ENCODE assay signal across 8 cellular contexts in genomic region chr22:38569972-38570840, GRCh38. TPM values are rescaled to one million over a fixed set of nuclear protein-coding genes. Genes with fewer than 3 reads are reported as not detected.
DNase-seq lines count a peak whose midpoint lies in the region; ATAC-seq and TF ChIP-seq lines count a peak whose summit lies in the region.

A gene with protein sequence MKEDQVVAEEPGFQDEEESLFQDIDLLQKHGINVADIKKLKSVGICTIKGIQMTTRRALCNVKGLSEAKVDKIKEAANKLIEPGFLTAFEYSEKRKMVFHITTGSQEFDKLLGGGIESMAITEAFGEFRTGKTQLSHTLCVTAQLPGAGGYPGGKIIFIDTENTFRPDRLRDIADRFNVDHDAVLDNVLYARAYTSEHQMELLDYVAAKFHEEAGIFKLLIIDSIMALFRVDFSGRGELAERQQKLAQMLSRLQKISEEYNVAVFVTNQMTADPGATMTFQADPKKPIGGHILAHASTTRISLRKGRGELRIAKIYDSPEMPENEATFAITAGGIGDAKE (minus strand): TSS chr22:38570183. CDS start chr22:38568256, 1,927 bp downstream.

- TF ChIP-seq CTCF in NB4 (IDR thresholded peaks at IDR 0.05; ENCODE audit: low read depth, low read length) (no peak), ovary (IDR thresholded peaks at IDR 0.05) (peak in 1 of 3 donors; percentile 19), thoracic aorta (IDR thresholded peaks at IDR 0.05) (no peak)

- H3K27me3 ChIP-seq in ovary = no peaks in the 10 kb centered on the region
- no peaks in the 10 kb centered on the region for H3K27me3 ChIP-seq in thoracic aorta (replicated peaks; ENCODE audit: insufficient read depth)

- POLR2A ChIA-PET in activated naive CD8-positive, alpha-beta T cell treated with anti-CD3 and anti-CD28 coated beads, Interleukin-2, amount 10 ng/mL, durations not matched to agents 7 days and 5 days (lab: Charles Lee) = interaction anchor here (0.7 to 2.2 kb wide), 13 partner anchors 22 to 884 kb away, joined by 3 to 8 read pairs (median 4); partner anchors contain the start of genes CBY1, NOL12 and TOMM22

- DNase-seq in CD1c-positive myeloid dendritic cell (ENCODE audit: extremely low spot score) = peak; percentile 82
- DNase-seq in NB4 (ENCODE audit: low read depth) = peak; percentile 96
- peak; percentile 81 for DNase-seq in SW480 (ENCODE audit: low spot score)
- peak; percentile 98 for DNase-seq in activated naive CD8-positive, alpha-beta T cell treated with anti-CD3 and anti-CD28 coated beads, Interleukin-2, amount 10 ng/mL, durations not matched to agents 7 days and 5 days
- peak; percentile 93 for DNase-seq in Right ventricle myocardium superior
- DNase-seq in ovary = peak; percentile 96 to 98 (median 98)
- DNase-seq in thoracic aorta (ENCODE audit: low spot score) = peak; percentile 82

- H3K4me1 Mint-ChIP-seq in activated naive CD8-positive, alpha-beta T cell treated with anti-CD3 and anti-CD28 coated beads, Interleukin-2, amount 10 ng/mL, durations not matched to agents 7 days and 5 days = peaks cover 16% of the 10 kb centered on the region

- H3K27ac Mint-ChIP-seq in activated naive CD8-positive, alpha-beta T cell treated with anti-CD3 and anti-CD28 coated beads, Interleukin-2, amount 10 ng/mL, durations not matched to agents 7 days and 5 days = peak within 1 kb of the TSS; percentile 97

- ATAC-seq in GM21515 (IDR thresholded peaks at IDR 0.05; ENCODE audit: unreplicated experiment) = peak; percentile 56
- peak; percentile 86 for ATAC-seq in activated naive CD8-positive, alpha-beta T cell treated with anti-CD3 and anti-CD28 coated beads, Interleukin-2, amount 10 ng/mL, durations not matched to agents 7 days and 5 days (ENCODE audit: low read depth)
- ATAC-seq in Right ventricle myocardium superior (ENCODE audit: poor library complexity) = peak; percentile 99
- ATAC-seq in thoracic aorta (ENCODE audit: insufficient number of reproducible peaks, low FRiP score, low read depth) = peak; percentile 74

- H3K36me3 ChIP-seq in ovary (no peaks in the 10 kb centered on the region), thoracic aorta (no peaks in the 10 kb centered on the region)

- H3K9me3 Mint-ChIP-seq in activated naive CD8-positive, alpha-beta T cell treated with anti-CD3 and anti-CD28 coated beads, Interleukin-2, amount 10 ng/mL, durations not matched to agents 7 days and 5 days = no peaks in the 10 kb centered on the region

- H3K27me3 Mint-ChIP-seq in activated naive CD8-positive, alpha-beta T cell treated with anti-CD3 and anti-CD28 coated beads, Interleukin-2, amount 10 ng/mL, durations not matched to agents 7 days and 5 days = no peaks in the 10 kb centered on the region

- intact Hi-C loops in Right ventricle myocardium superior (cut with DNase I) = loop anchor here (5.0 to 10.0 kb wide), 2 partner anchors 55 to 513 kb away; partner anchors contain the start of gene PICK1
- intact Hi-C loops in ovary (cut with DNase I) = loop anchor here in 2 of 4 donors (5.0 to 10.0 kb wide), 4 partner anchors 65 to 518 kb away; partner anchors contain the start of genes DDX17 (in 1 of the 2) and PICK1 (in 1 of the 2)

- peaks cover 7% of the 10 kb centered on the region for H3K36me3 Mint-ChIP-seq in activated naive CD8-positive, alpha-beta T cell treated with anti-CD3 and anti-CD28 coated beads, Interleukin-2, amount 10 ng/mL, durations not matched to agents 7 days and 5 days

- peak within 1 kb of the TSS; percentile 92 for H3K4me3 Mint-ChIP-seq in activated naive CD8-positive, alpha-beta T cell treated with anti-CD3 and anti-CD28 coated beads, Interleukin-2, amount 10 ng/mL, durations not matched to agents 7 days and 5 days

- H3K27ac ChIP-seq in ovary (peak within 1 kb of the TSS; percentile 65 to 85), thoracic aorta (peak within 1 kb of the TSS; percentile 87 to 88)

- H3K9me3 ChIP-seq in ovary = no peaks in the 10 kb centered on the region
- H3K9me3 ChIP-seq in thoracic aorta = no peaks in the 10 kb centered on the region

- TF ChIP-seq POLR2A in NB4 (IDR thresholded peaks at IDR 0.05; ENCODE audit: extremely low read depth, insufficient read length) = peak; percentile 30
- peak; percentile 47 for TF ChIP-seq POLR2A in ovary (IDR thresholded peaks at IDR 0.05)

- H3K4me3 ChIP-seq in NB4 (ENCODE audit: low read depth, low read length) (peak within 1 kb of the TSS; percentile 76), ovary (peak within 1 kb of the TSS; percentile 74), thoracic aorta (peak within 1 kb of the TSS; percentile 80)

- no peak for TF ChIP-seq EP300 in ovary (IDR thresholded peaks at IDR 0.05)

- H3K4me1 ChIP-seq in ovary (ENCODE audit: insufficient read depth) = peaks cover 2% of the 10 kb centered on the region
- H3K4me1 ChIP-seq in thoracic aorta (ENCODE audit: control insufficient read depth in 1 of 2, low read depth in 2 of 2) = peaks cover 22 to 51% of the 10 kb centered on the region in 2 donors

- 1 to 2% (median 2%) methylated on average over 56 to 65 of the region's 66 CpGs for WGBS in ovary, 3 donors

RNA-seq across cellular contexts. Expression of the gene that starts here (rescaled TPM):
- 10 to 100 TPM in 1 of 2 experiments, 1 to 10 TPM in 1; 8.3 to 13.2 TPM for total RNA-seq in activated naive CD8-positive, alpha-beta T cell treated with anti-CD3 and anti-CD28 coated beads, Interleukin-2, amount 10 ng/mL, durations not matched to agents 7 days and 5 days
- 0.56 TPM for total RNA-seq in Right ventricle myocardium superior
- 10 to 100 TPM in 1 of 7 donors, 1 to 10 TPM in 5, under 1 TPM in 1; 0.95 to 12.2 (median 2.1) TPM for total RNA-seq in ovary
- 1 to 10 TPM in 1 of 2 donors, under 1 TPM in 1; 0.82 to 2.1 TPM for polyA plus RNA-seq in ovary
- total RNA-seq in thoracic aorta = 1 to 10 TPM in 1 of 2 donors, not detected in 1; 3.1 TPM

Comparison
In these comparisons a context has a peak if more than half of its experiments do, and no peak if none do; other contexts are left out.
1. Peak in every context shown above with its lines: DNase-seq, ATAC-seq, H3K4me3 ChIP-seq and H3K27ac ChIP-seq.
2. Peak in DNase-seq and ATAC-seq in Right ventricle myocardium superior; RNA of the gene not detected or under 1 TPM.